Comparison of ENCODE assay signal across 8 cellular contexts in the genomic region with DNA sequence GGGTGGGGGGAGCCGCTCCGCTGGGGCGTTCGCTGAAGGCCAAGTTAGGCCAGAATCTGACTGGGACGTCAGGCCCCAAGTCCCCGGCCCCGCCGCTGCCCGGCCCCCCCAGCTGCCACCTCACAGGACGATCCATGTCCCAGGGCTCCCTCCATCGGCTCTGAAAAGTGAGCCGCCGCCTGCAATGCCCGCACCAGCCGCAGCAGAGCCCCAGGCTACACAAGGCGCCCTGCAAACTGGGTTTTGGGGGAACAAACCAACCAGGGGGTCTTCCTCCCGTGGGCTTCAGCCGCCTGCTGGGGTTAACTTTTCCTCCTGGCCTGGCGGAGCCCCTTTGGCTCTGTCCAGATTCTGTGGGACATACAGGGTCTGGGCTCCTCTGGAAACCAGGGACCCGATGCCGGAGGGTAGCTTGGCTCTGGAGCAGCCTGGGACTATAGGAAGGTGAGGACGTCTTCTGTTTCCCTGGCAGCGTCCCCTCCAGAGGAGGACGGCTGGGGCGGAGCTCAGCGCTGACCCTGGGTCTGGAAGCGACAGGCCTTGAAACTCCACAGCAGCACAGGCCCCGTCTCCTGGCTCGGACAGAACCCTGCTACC.
DNase-seq lines count a peak whose midpoint lies in the region; ATAC-seq and TF ChIP-seq lines count a peak whose summit lies in the region.

No MANE protein-coding gene starts in this region.

- peak overlapping the region; percentile 36 to 71 for H3K4me3 Mint-ChIP-seq in stimulated activated naive CD8-positive, alpha-beta T cell treated with anti-CD3 and anti-CD28 coated beads, Interleukin-15, amount 100 ng/mL, for 72 hours

- POLR2A ChIA-PET in RWPE1 (lab: Yijun Ruan, JAX; ENCODE audit: low non-redundant PET): no interaction called here

- TF ChIP-seq CTCF in RWPE1 (conservative IDR thresholded peaks at IDR 0.05; ENCODE audit: low read depth): peak; percentile 39; the same call in 1 of the 2 replicates

- H3K9me3 Mint-ChIP-seq in stimulated activated naive CD8-positive, alpha-beta T cell treated with anti-CD3 and anti-CD28 coated beads, Interleukin-15, amount 100 ng/mL, for 72 hours: no peaks in the 10 kb centered on the region

- DNase-seq in stimulated activated CD4-positive, alpha-beta T cell treated with anti-CD3 and anti-CD28 coated beads, Interleukin-15, amount 100 ng/mL, for 24 hours: peak; percentile 51
- no peak for DNase-seq in stimulated activated CD4-positive, alpha-beta T cell treated with anti-CD3 and anti-CD28 coated beads, Interleukin-4, amount 100 ng/mL, for 4 hours
- peak; percentile 56 for DNase-seq in RWPE1 (ENCODE audit: low spot score)
- DNase-seq in cerebellar cortex (ENCODE audit: low spot score): peak; percentile 71
- peak; percentile 93 for DNase-seq in left kidney (ENCODE audit: low read depth, low spot score)
- DNase-seq in stimulated activated naive CD8-positive, alpha-beta T cell treated with anti-CD3 and anti-CD28 coated beads, Interleukin-15, amount 100 ng/mL, for 72 hours: no peak
- DNase-seq in NCI-H128 (lab: John Stamatoyannopoulos, UW; ENCODE audit: unreplicated experiment): no peak

- CTCF ChIA-PET in RWPE1 (lab: Yijun Ruan, JAX): interaction anchor here (1.3 kb wide), 1 partner anchor 15 kb away, joined by 5 read pairs; no protein-coding TSS in a partner anchor

- H3K27ac Mint-ChIP-seq in stimulated activated naive CD8-positive, alpha-beta T cell treated with anti-CD3 and anti-CD28 coated beads, Interleukin-15, amount 100 ng/mL, for 72 hours: peak overlapping the region in 1 of 2 donors; percentile 48

- peak overlapping the region; percentile 89 for H3K27ac ChIP-seq in RWPE1

- H3K27me3 Mint-ChIP-seq in stimulated activated naive CD8-positive, alpha-beta T cell treated with anti-CD3 and anti-CD28 coated beads, Interleukin-15, amount 100 ng/mL, for 72 hours: peaks cover 11% of the 10 kb centered on the region

- ATAC-seq in stimulated activated naive CD8-positive, alpha-beta T cell treated with anti-CD3 and anti-CD28 coated beads, Interleukin-15, amount 100 ng/mL, for 72 hours: no peak
- no peak for ATAC-seq in GM19397 (IDR thresholded peaks at IDR 0.05; ENCODE audit: unreplicated experiment)

- H3K4me1 Mint-ChIP-seq in stimulated activated naive CD8-positive, alpha-beta T cell treated with anti-CD3 and anti-CD28 coated beads, Interleukin-15, amount 100 ng/mL, for 72 hours: peaks cover 43% of the 10 kb centered on the region

Comparison
In these comparisons a context has a peak if more than half of its experiments do, and no peak if none do; other contexts are left out.
1. DNase-seq: peak in stimulated activated CD4-positive, alpha-beta T cell treated with anti-CD3 and anti-CD28 coated beads, Interleukin-15, amount 100 ng/mL, for 24 hours (single experiment), RWPE1 (single experiment), cerebellar cortex (single experiment) and left kidney (single experiment); none in stimulated activated CD4-positive, alpha-beta T cell treated with anti-CD3 and anti-CD28 coated beads, Interleukin-4, amount 100 ng/mL, for 4 hours (0 of 2), stimulated activated naive CD8-positive, alpha-beta T cell treated with anti-CD3 and anti-CD28 coated beads, Interleukin-15, amount 100 ng/mL, for 72 hours (0 of 2) and NCI-H128 (single experiment).